ENCODE assay signal across 14 cellular contexts in the genomic region with DNA sequence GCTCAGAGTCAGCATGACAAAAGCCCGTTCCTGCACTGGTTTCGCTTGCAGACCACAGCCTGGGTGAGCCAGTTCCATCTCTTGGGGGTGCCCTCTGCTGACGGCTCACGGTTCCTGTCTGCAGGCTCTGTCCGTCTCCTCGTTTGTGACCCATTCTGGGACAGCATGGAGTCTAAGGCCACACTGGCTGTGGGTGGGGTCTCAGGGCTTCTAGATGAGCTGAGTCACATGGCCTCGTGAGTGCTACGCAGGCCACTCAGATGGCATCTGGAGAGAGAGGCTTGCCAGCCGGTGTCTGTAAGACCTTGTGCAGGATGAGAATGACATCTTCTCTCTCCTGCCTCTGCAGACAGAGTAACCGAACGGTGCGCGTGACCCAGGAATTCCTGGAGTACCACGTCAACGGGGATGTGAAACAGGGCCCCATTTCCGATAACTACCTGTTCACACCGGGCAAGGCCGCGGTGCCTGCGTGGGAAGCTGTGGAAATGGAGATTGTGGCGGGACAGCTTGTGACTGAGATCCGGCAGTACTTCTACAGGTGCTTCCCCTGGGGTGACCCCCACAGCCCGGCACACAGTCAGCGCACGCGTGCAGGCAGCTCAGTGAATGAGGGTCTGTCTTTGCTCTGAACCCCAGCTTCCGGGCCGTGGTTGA. TPM values are rescaled to one million over a fixed set of nuclear protein-coding genes. Genes with fewer than 3 reads are reported as not detected.
A peak's percentile ranks its signal among the peaks of the same experiment; 100 is the strongest.
DNase-seq lines count a peak whose midpoint lies in the region; ATAC-seq and TF ChIP-seq lines count a peak whose summit lies in the region.
"Had no signal": no experiment of that assay in that cellular context is flagged by ENCODE, and none has a peak within 500 bp of the region (broad histone marks: within the 10 kb centered on the region; RNA-seq: fewer than 3 reads in every experiment).

No MANE protein-coding gene starts in this region.

- peaks cover 0 to 10% (median 0%) of the 10 kb centered on the region in 9 donors for H3K4me1 ChIP-seq in heart right ventricle
- no peaks in the 10 kb centered on the region for H3K4me1 ChIP-seq in colonic mucosa
- H3K4me1 ChIP-seq: upper lobe of left lung had no signal

- H3K36me3 ChIP-seq in heart right ventricle (peaks cover 0 to 95% (median 9%) of the 10 kb centered on the region in 9 donors), colonic mucosa (no peaks in the 10 kb centered on the region)

- ATAC-seq in heart right ventricle = peak in 7 of 8 donors; percentile 42 to 76 (median 69)
- no peak for ATAC-seq in HG03520 (IDR thresholded peaks at IDR 0.05; ENCODE audit: unreplicated experiment)
- ATAC-seq: naive thymus-derived CD8-positive, alpha-beta T cell had no signal

- peak in 5 of 9 donors; percentile 8 to 51 (median 25) for TF ChIP-seq CTCF in heart right ventricle (IDR thresholded peaks at IDR 0.05)
- no peak for TF ChIP-seq CTCF in colonic mucosa (IDR thresholded peaks at IDR 0.05)

- H3K27ac ChIP-seq in heart right ventricle = no peak overlapping the region
- no peak overlapping the region for H3K27ac ChIP-seq in colonic mucosa
- H3K27ac ChIP-seq: 22Rv1, upper lobe of left lung had no signal

- WGBS in heart right ventricle, 2 donors = 52 to 69% methylated on average over 28 of the region's 28 CpGs

- no peaks in the 10 kb centered on the region for H3K27me3 ChIP-seq in heart right ventricle
- no peaks in the 10 kb centered on the region for H3K27me3 ChIP-seq in colonic mucosa
- H3K27me3 ChIP-seq: upper lobe of left lung had no signal

- H3K9ac ChIP-seq in colonic mucosa (ENCODE audit: low read depth in 2 of 2, low read length in 2 of 2) = no peak overlapping the region

- intact Hi-C loops in heart right ventricle (cut with DNase I) = no loop called here
- intact Hi-C loops in colonic mucosa (cut with DNase I) = no loop called here

- DNase-seq in NCI-H82 (lab: John Stamatoyannopoulos, UW) (peak; percentile 20), NCI-H82 treated with DMSO at 0.1 percent for 48 hours (lab: John Stamatoyannopoulos, UW; ENCODE audit: unreplicated experiment) (no peak), activated gamma-delta T cell (lab: John Stamatoyannopoulos, UW) (peak; percentile 18), heart right ventricle (peak in 1 of 2 donors; percentile 32), putamen (ENCODE audit: low spot score) (peak; percentile 13), GF-D8 (lab: John Stamatoyannopoulos, UW) (no peak), colonic mucosa (no peak)
- DNase-seq: cortex of kidney, NCI-H2107, OCI-M1 had no signal

- H3K9me3 ChIP-seq in heart right ventricle (peaks cover 0 to 12% (median 7%) of the 10 kb centered on the region in 11 donors), colonic mucosa (no peaks in the 10 kb centered on the region)

- H3K4me3 ChIP-seq in heart right ventricle (no peak overlapping the region), colonic mucosa (no peak overlapping the region)
- H3K4me3 ChIP-seq: upper lobe of left lung had no signal

RNA-seq across cellular contexts. Expression of a gene that starts 31.6 kb away (rescaled TPM):
- total RNA-seq in heart right ventricle (100 to 1,000 TPM; 222 to 268 (median 248) TPM), colonic mucosa (100 to 1,000 TPM; 214 to 274 TPM)
- polyA plus RNA-seq in heart right ventricle = 100 to 1,000 TPM; 163 to 445 TPM

RNA-seq across cellular contexts. Expression of a gene that starts 33.9 kb away (rescaled TPM):
- 10 to 100 TPM; 14.6 to 27.1 (median 18.6) TPM for total RNA-seq in heart right ventricle
- polyA plus RNA-seq in heart right ventricle = 10 to 100 TPM in 1 of 2 donors, 1 to 10 TPM in 1; 6.0 to 10.6 TPM
- 10 to 100 TPM; 30.7 to 31.1 TPM for total RNA-seq in colonic mucosa

Comparison
In these comparisons a context has a peak if more than half of its experiments do, and no peak if none do; other contexts are left out.
1. DNase-seq: peak in NCI-H82 (single experiment), activated gamma-delta T cell (single experiment) and putamen (single experiment); none in NCI-H82 treated with DMSO at 0.1 percent for 48 hours (single experiment), GF-D8 (single experiment) and colonic mucosa (single experiment).